In the genomic region with DNA sequence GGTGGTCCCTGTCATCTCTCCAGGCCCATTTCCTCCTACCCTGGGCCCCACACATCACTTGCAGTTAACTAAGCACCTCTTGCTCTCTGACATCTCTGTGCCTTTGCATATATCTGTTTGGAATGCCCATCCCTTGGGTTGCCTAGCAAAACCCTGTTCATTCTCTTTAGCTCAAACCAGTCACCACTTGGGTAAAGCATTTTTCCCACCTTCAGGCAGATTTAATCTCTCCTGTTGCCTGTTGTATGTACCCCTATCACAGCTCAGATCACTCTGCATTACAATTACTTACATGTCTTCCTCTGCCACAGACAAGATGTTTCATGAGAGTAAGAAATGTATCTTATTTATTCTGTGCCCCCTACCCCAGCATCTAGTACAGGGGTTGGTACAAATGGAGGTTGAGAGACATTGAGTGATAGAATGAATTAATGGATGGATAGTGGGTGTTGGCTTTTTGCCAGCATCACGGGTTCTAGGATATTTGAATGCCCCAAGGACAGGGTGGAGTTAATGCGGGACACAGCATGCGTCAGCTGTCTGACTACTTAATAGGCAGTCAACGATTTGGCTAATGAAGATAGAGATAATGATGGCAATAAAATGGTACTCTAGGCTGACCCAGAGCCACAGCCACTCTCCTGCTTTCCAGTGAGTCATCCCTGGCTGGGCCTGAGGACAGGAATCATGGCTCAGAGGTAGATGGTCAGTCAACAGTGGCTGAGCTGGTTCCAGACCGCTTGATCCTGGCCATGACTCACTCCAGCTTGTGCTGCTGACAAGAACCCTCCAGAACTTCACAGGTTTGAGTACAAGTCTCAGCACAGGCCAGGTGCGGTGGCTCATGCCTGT, we compare ENCODE assay signal across 10 cellular contexts. TPM values are rescaled to one million over a fixed set of nuclear protein-coding genes. Genes with fewer than 3 reads are reported as not detected.
DNase-seq lines count a peak whose midpoint lies in the region; ATAC-seq and TF ChIP-seq lines count a peak whose summit lies in the region.
"Had no signal": no experiment of that assay in that cellular context is flagged by ENCODE, and none has a peak within 500 bp of the region (broad histone marks: within the 10 kb centered on the region; RNA-seq: fewer than 3 reads in every experiment).

No MANE protein-coding gene starts in this region.

- ATAC-seq in Right ventricle myocardium inferior: no peak

- H3K4me3 ChIP-seq in fibroblast of the aortic adventitia (ENCODE audit: low read depth, low read length): no peak overlapping the region

- intact Hi-C loops in Right ventricle myocardium inferior (cut with DNase I): no loop called here

- TF ChIP-seq CTCF in RWPE1 (conservative IDR thresholded peaks at IDR 0.05; ENCODE audit: low read depth): no peak
- no peak for TF ChIP-seq CTCF in fibroblast of the aortic adventitia (IDR thresholded peaks at IDR 0.05; ENCODE audit: insufficient read depth, low read length)

- POLR2A ChIA-PET in RWPE1 (lab: Yijun Ruan, JAX; ENCODE audit: low non-redundant PET): interaction anchor here (1.1 kb wide), 1 partner anchor 42 kb away, joined by 3 read pairs; no protein-coding TSS in a partner anchor

- CTCF ChIA-PET in RWPE1 (lab: Yijun Ruan, JAX): interaction anchor here (0.6 to 1.1 kb wide), 3 partner anchors 10 to 1982 kb away, joined by 3 to 7 read pairs (median 5); no protein-coding TSS in a partner anchor

- DNase-seq in GM04504 (ENCODE audit: low read depth) (peak; percentile 84), RWPE1 (ENCODE audit: low spot score) (peak; percentile 90), fibroblast of the aortic adventitia (ENCODE audit: low read depth) (peak; percentile 85), renal cortical epithelial cell (ENCODE audit: low read depth) (peak; percentile 99), NCI-H128 (lab: John Stamatoyannopoulos, UW; ENCODE audit: unreplicated experiment) (no peak), Right ventricle myocardium inferior (ENCODE audit: missing footprints) (no peak), NCI-H82 treated with DMSO at 0.1 percent for 48 hours (lab: John Stamatoyannopoulos, UW; ENCODE audit: unreplicated experiment) (no peak), SHP77 treated with DMSO at 0.1 percent for 48 hours (lab: John Stamatoyannopoulos, UW) (no peak)
- DNase-seq: NCI-H82 had no signal

- peak overlapping the region; percentile 68 for H3K27ac ChIP-seq in RWPE1
- H3K27ac ChIP-seq: VCaP had no signal

RNA-seq across cellular contexts. Expression of a gene that starts 6.5 kb away (rescaled TPM):
- total RNA-seq in fibroblast of the aortic adventitia (ENCODE audit: low replicate concordance) (not detected in 2 replicates), renal cortical epithelial cell (not detected in 2 replicates), Right ventricle myocardium inferior (4.7 TPM)

RNA-seq across cellular contexts. Expression of a gene that starts 7.0 kb away (rescaled TPM):
- total RNA-seq in fibroblast of the aortic adventitia (ENCODE audit: low replicate concordance): 5.9 and 21.0 TPM in 2 replicates
- total RNA-seq in renal cortical epithelial cell: 6.4 and 7.0 TPM in 2 replicates
- total RNA-seq in Right ventricle myocardium inferior: 10.9 TPM

RNA-seq across cellular contexts. Expression of a gene that starts 14.2 kb away (rescaled TPM):
- total RNA-seq in fibroblast of the aortic adventitia (ENCODE audit: low replicate concordance): 23.8 and 26.7 TPM in 2 replicates
- 20.1 and 47.8 TPM in 2 replicates for total RNA-seq in renal cortical epithelial cell
- 72.5 TPM for total RNA-seq in Right ventricle myocardium inferior

RNA-seq across cellular contexts. Expression of a gene that starts 17.2 kb away (rescaled TPM):
- total RNA-seq in fibroblast of the aortic adventitia (ENCODE audit: low replicate concordance) (7.0 and 8.7 TPM in 2 replicates), renal cortical epithelial cell (10.4 and 15.1 TPM in 2 replicates), Right ventricle myocardium inferior (14.9 TPM)

RNA-seq across cellular contexts. Expression of a gene that starts 44.3 kb away (rescaled TPM):
- 1.1 TPM in 1 of 2 replicates, not detected in the other for total RNA-seq in fibroblast of the aortic adventitia (ENCODE audit: low replicate concordance)
- total RNA-seq in renal cortical epithelial cell: 21.6 and 97.9 TPM in 2 replicates
- not detected for total RNA-seq in Right ventricle myocardium inferior

Comparison
In these comparisons a context has a peak if more than half of its experiments do, and no peak if none do; other contexts are left out.
1. DNase-seq: peak in GM04504 (single experiment), RWPE1 (single experiment), fibroblast of the aortic adventitia (single experiment) and renal cortical epithelial cell (single experiment); none in NCI-H128 (single experiment), Right ventricle myocardium inferior (single experiment), NCI-H82 treated with DMSO at 0.1 percent for 48 hours (single experiment) and SHP77 treated with DMSO at 0.1 percent for 48 hours (single experiment).